8 cellular contexts compared by ENCODE assay signal in the genomic region with DNA sequence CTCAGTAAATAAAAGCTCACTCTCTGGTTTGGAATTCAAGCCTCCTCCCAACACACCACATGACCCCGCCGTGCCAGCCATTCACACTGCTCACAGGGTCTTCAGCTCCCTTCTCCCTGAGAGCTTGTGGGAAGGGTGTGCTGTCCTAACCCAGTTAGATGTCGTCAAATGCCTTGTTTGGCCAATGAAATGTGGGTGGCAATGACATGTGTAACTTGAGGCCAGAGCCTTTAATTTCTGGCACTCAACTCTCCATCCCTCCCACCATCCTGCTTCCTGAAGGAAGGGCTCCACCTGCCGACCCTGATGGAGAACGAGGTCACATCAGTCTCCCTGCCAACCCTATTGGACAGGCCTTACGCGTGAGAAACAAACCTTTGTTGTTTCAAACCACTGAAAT.
DNase-seq lines count a peak whose midpoint lies in the region; ATAC-seq and TF ChIP-seq lines count a peak whose summit lies in the region.

No MANE protein-coding gene starts in this region.

- no peak overlapping the region for H3K27ac Mint-ChIP-seq in Caco-2 (ENCODE audit: unreplicated experiment)
- no peak overlapping the region for H3K27ac Mint-ChIP-seq in T-helper 2 cell treated with Interferon-gamma antibody and Interleukin-4, amounts not matched to agents 5 μg/mL and 100 μg/mL, for 36 hours

- peak; percentile 72 to 73 for TF ChIP-seq CTCF in Caco-2 (IDR thresholded peaks at IDR 0.05; ENCODE audit: insufficient read depth in 1 of 2, low read depth in 1 of 2, low read length in 1 of 2, severe bottlenecking in 1 of 2, unreplicated experiment in 1 of 2)

- POLR2A ChIA-PET in Caco-2 (lab: Charles Lee): no interaction called here

- no peak overlapping the region for H3K4me3 Mint-ChIP-seq in Caco-2 (ENCODE audit: unreplicated experiment)
- H3K4me3 Mint-ChIP-seq in T-helper 2 cell treated with Interferon-gamma antibody and Interleukin-4, amounts not matched to agents 5 μg/mL and 100 μg/mL, for 36 hours: no peak overlapping the region

- no peaks in the 10 kb centered on the region for H3K36me3 Mint-ChIP-seq in Caco-2 (ENCODE audit: insufficient read depth, unreplicated experiment)
- H3K36me3 Mint-ChIP-seq in T-helper 2 cell treated with Interferon-gamma antibody and Interleukin-4, amounts not matched to agents 5 μg/mL and 100 μg/mL, for 36 hours (ENCODE audit: low read depth): no peaks in the 10 kb centered on the region

- DNase-seq in Caco-2 (peak; percentile 61 to 64), HT-29 (ENCODE audit: low spot score) (peak; percentile 25), SK-N-DZ (ENCODE audit: low spot score) (peak; percentile 81), iPS DF 4.7 (ENCODE audit: extremely low read depth, low spot score) (peak; percentile 87)
- DNase-seq in T-helper 2 cell treated with Interferon-gamma antibody and Interleukin-4, amounts not matched to agents 5 μg/mL and 100 μg/mL, for 36 hours (ENCODE audit: low spot score): no peak

- ATAC-seq in HG03378 (IDR thresholded peaks at IDR 0.05; ENCODE audit: unreplicated experiment) (no peak), GM21723 (IDR thresholded peaks at IDR 0.05; ENCODE audit: unreplicated experiment) (no peak), GM19035 (IDR thresholded peaks at IDR 0.05; ENCODE audit: unreplicated experiment) (no peak)

- no peaks in the 10 kb centered on the region for H3K36me3 ChIP-seq in Caco-2 (ENCODE audit: control insufficient read depth, insufficient read depth, low read length)

- CTCF ChIA-PET in Caco-2 (lab: Charles Lee): interaction anchor here (1.3 to 3.1 kb wide), 2 partner anchors 80 to 104 kb away, joined by 3 to 19 read pairs; no protein-coding TSS in a partner anchor

- H3K9me3 Mint-ChIP-seq in Caco-2 (ENCODE audit: unreplicated experiment): no peaks in the 10 kb centered on the region
- H3K9me3 Mint-ChIP-seq in T-helper 2 cell treated with Interferon-gamma antibody and Interleukin-4, amounts not matched to agents 5 μg/mL and 100 μg/mL, for 36 hours: no peaks in the 10 kb centered on the region

- no peaks in the 10 kb centered on the region for H3K9me3 ChIP-seq in Caco-2

- H3K4me1 Mint-ChIP-seq in Caco-2 (ENCODE audit: low read depth, unreplicated experiment): no peaks in the 10 kb centered on the region
- H3K4me1 Mint-ChIP-seq in T-helper 2 cell treated with Interferon-gamma antibody and Interleukin-4, amounts not matched to agents 5 μg/mL and 100 μg/mL, for 36 hours (ENCODE audit: low read depth): no peaks in the 10 kb centered on the region

- intact Hi-C loops in Caco-2 (cut with micrococcal nuclease; ENCODE audit: unreplicated experiment): loop anchor here (1.0 kb wide), 4 partner anchors 63 to 104 kb away; no protein-coding TSS in a partner anchor

- BruUV-seq in Caco-2 (replicated peaks; lab: Mats Ljungman, UMichigan): no TSS peak

- H3K27me3 ChIP-seq in Caco-2 (replicated peaks; ENCODE audit: control insufficient read depth, insufficient read depth, low read length): no peaks in the 10 kb centered on the region

- no peak overlapping the region for H3K4me3 ChIP-seq in Caco-2 (ENCODE audit: low read depth, low read length)

- H3K27me3 Mint-ChIP-seq in Caco-2 (ENCODE audit: insufficient read depth, unreplicated experiment): peaks cover 18% of the 10 kb centered on the region
- H3K27me3 Mint-ChIP-seq in T-helper 2 cell treated with Interferon-gamma antibody and Interleukin-4, amounts not matched to agents 5 μg/mL and 100 μg/mL, for 36 hours (ENCODE audit: low read depth): no peaks in the 10 kb centered on the region

- no peaks in the 10 kb centered on the region for H3K4me1 ChIP-seq in Caco-2
